ENCODE assay signal across 24 cellular contexts in genomic region chr7:84368122-84368521, GRCh38.
"Had no signal": no experiment of that assay in that cellular context is flagged by ENCODE, and none has a peak within 500 bp of the region (broad histone marks: within the 10 kb centered on the region; RNA-seq: fewer than 3 reads in every experiment).

No MANE protein-coding gene starts in this region.

- H3K27ac Mint-ChIP-seq: activated CD4-positive, alpha-beta memory T cell treated with anti-CD3 and anti-CD28 coated beads for 36 hours; activated CD4-positive, alpha-beta T cell treated with anti-CD3 and anti-CD28 coated beads for 36 hours; activated CD4-positive, alpha-beta T cell treated with anti-CD3 and anti-CD28 coated beads, Interleukin-2, amount 10 ng/mL, durations not matched to agents 24 days and 14 days; activated CD8-positive, alpha-beta memory T cell treated with anti-CD3 and anti-CD28 coated beads, Interleukin-2, amount 10 ng/mL, durations not matched to agents 7 days and 5 days; activated CD8-positive, alpha-beta T cell treated with anti-CD3 and anti-CD28 coated beads, Interleukin-2, amount 10 ng/mL, durations not matched to agents 7 days and 5 days; activated naive CD4-positive, alpha-beta T cell treated with anti-CD3 and anti-CD28 coated beads, Interleukin-2, amount 10 ng/mL, durations not matched to agents 7 days and 5 days; activated naive CD4-positive, alpha-beta T cell treated with anti-CD3 and anti-CD28 coated beads, Interleukin-2, amount 50 U/mL, for 72 hours; activated naive CD8-positive, alpha-beta T cell treated with anti-CD3 and anti-CD28 coated beads, Interleukin-2, amount 10 ng/mL, durations not matched to agents 7 days and 5 days; activated T-cell treated with anti-CD3 and anti-CD28 coated beads, Interleukin-2, amount 50 U/mL, for 72 hours; brain had no signal

- H3K36me3 Mint-ChIP-seq: activated CD4-positive, alpha-beta memory T cell treated with anti-CD3 and anti-CD28 coated beads for 36 hours; activated CD8-positive, alpha-beta memory T cell treated with anti-CD3 and anti-CD28 coated beads, Interleukin-2, amount 10 ng/mL, durations not matched to agents 7 days and 5 days; activated naive CD4-positive, alpha-beta T cell treated with anti-CD3 and anti-CD28 coated beads, Interleukin-2, amount 10 ng/mL, durations not matched to agents 7 days and 5 days; activated naive CD4-positive, alpha-beta T cell treated with anti-CD3 and anti-CD28 coated beads, Interleukin-2, amount 50 U/mL, for 72 hours; activated naive CD8-positive, alpha-beta T cell treated with anti-CD3 and anti-CD28 coated beads, Interleukin-2, amount 10 ng/mL, durations not matched to agents 7 days and 5 days; brain had no signal

- DNase-seq: activated CD4-positive, alpha-beta memory T cell treated with anti-CD3 and anti-CD28 coated beads for 36 hours; activated CD4-positive, alpha-beta T cell treated with anti-CD3 and anti-CD28 coated beads for 36 hours; activated CD4-positive, alpha-beta T cell treated with anti-CD3 and anti-CD28 coated beads, Interleukin-2, amount 10 ng/mL, durations not matched to agents 24 days and 14 days; activated CD4-positive, CD25-positive, alpha-beta regulatory T cell; activated CD4-positive, CD25-positive, alpha-beta regulatory T cell treated with anti-CD3 and anti-CD28 coated beads, Interleukin-2, amount 50 U/mL, for 72 hours; activated CD8-positive, alpha-beta memory T cell treated with anti-CD3 and anti-CD28 coated beads, Interleukin-2, amount 10 ng/mL, durations not matched to agents 7 days and 5 days; activated CD8-positive, alpha-beta memory T cell treated with anti-CD3 and anti-CD28 coated beads, Interleukin-2, amount 50 U/mL, for 4 hours; activated CD8-positive, alpha-beta T cell treated with anti-CD3 and anti-CD28 coated beads, Interleukin-2, amount 10 ng/mL, durations not matched to agents 7 days and 5 days; activated gamma-delta T cell; activated naive CD4-positive, alpha-beta T cell; activated naive CD4-positive, alpha-beta T cell treated with anti-CD3 and anti-CD28 coated beads, Interleukin-2, amount 10 ng/mL, durations not matched to agents 7 days and 5 days; activated naive CD8-positive, alpha-beta T cell treated with anti-CD3 and anti-CD28 coated beads, Interleukin-2, amount 10 ng/mL, durations not matched to agents 7 days and 5 days; activated T-cell treated with anti-CD3 and anti-CD28 coated beads, Interleukin-2, amount 50 U/mL, for 1 hour; activated T-cell treated with anti-CD3 and anti-CD28 coated beads, Interleukin-2, amount 50 U/mL, for 72 hours; central memory CD4-positive, alpha-beta T cell; cerebellar nuclear complex; colonic mucosa; effector CD8-positive, alpha-beta T cell; esophagus squamous epithelium; foreskin melanocyte; heart right ventricle had no signal

- H3K27me3 Mint-ChIP-seq: activated CD4-positive, alpha-beta memory T cell treated with anti-CD3 and anti-CD28 coated beads for 36 hours; activated CD4-positive, alpha-beta T cell treated with anti-CD3 and anti-CD28 coated beads for 36 hours; activated CD4-positive, alpha-beta T cell treated with anti-CD3 and anti-CD28 coated beads, Interleukin-2, amount 10 ng/mL, durations not matched to agents 24 days and 14 days; activated CD8-positive, alpha-beta memory T cell treated with anti-CD3 and anti-CD28 coated beads, Interleukin-2, amount 10 ng/mL, durations not matched to agents 7 days and 5 days; activated naive CD4-positive, alpha-beta T cell treated with anti-CD3 and anti-CD28 coated beads, Interleukin-2, amount 10 ng/mL, durations not matched to agents 7 days and 5 days; activated naive CD8-positive, alpha-beta T cell treated with anti-CD3 and anti-CD28 coated beads, Interleukin-2, amount 10 ng/mL, durations not matched to agents 7 days and 5 days; brain had no signal

- H3K9me3 Mint-ChIP-seq: activated CD4-positive, alpha-beta memory T cell treated with anti-CD3 and anti-CD28 coated beads for 36 hours; activated CD4-positive, alpha-beta T cell treated with anti-CD3 and anti-CD28 coated beads, Interleukin-2, amount 10 ng/mL, durations not matched to agents 24 days and 14 days; activated naive CD4-positive, alpha-beta T cell treated with anti-CD3 and anti-CD28 coated beads, Interleukin-2, amount 10 ng/mL, durations not matched to agents 7 days and 5 days; activated naive CD4-positive, alpha-beta T cell treated with anti-CD3 and anti-CD28 coated beads, Interleukin-2, amount 50 U/mL, for 72 hours; activated naive CD8-positive, alpha-beta T cell treated with anti-CD3 and anti-CD28 coated beads, Interleukin-2, amount 10 ng/mL, durations not matched to agents 7 days and 5 days; activated T-cell treated with anti-CD3 and anti-CD28 coated beads, Interleukin-2, amount 50 U/mL, for 72 hours; brain had no signal

- H3K4me3 Mint-ChIP-seq: activated CD4-positive, alpha-beta memory T cell treated with anti-CD3 and anti-CD28 coated beads for 36 hours; activated CD4-positive, alpha-beta T cell treated with anti-CD3 and anti-CD28 coated beads for 36 hours; activated CD4-positive, alpha-beta T cell treated with anti-CD3 and anti-CD28 coated beads, Interleukin-2, amount 10 ng/mL, durations not matched to agents 24 days and 14 days; activated CD8-positive, alpha-beta memory T cell treated with anti-CD3 and anti-CD28 coated beads, Interleukin-2, amount 10 ng/mL, durations not matched to agents 7 days and 5 days; activated CD8-positive, alpha-beta T cell treated with anti-CD3 and anti-CD28 coated beads, Interleukin-2, amount 10 ng/mL, durations not matched to agents 7 days and 5 days; activated naive CD4-positive, alpha-beta T cell treated with anti-CD3 and anti-CD28 coated beads, Interleukin-2, amount 10 ng/mL, durations not matched to agents 7 days and 5 days; activated naive CD8-positive, alpha-beta T cell treated with anti-CD3 and anti-CD28 coated beads, Interleukin-2, amount 10 ng/mL, durations not matched to agents 7 days and 5 days; activated T-cell treated with anti-CD3 and anti-CD28 coated beads, Interleukin-2, amount 50 U/mL, for 72 hours; brain had no signal

- ATAC-seq: activated CD4-positive, alpha-beta T cell treated with anti-CD3 and anti-CD28 coated beads for 36 hours; activated CD8-positive, alpha-beta memory T cell treated with anti-CD3 and anti-CD28 coated beads, Interleukin-2, amount 10 ng/mL, durations not matched to agents 7 days and 5 days; activated CD8-positive, alpha-beta T cell treated with anti-CD3 and anti-CD28 coated beads, Interleukin-2, amount 10 ng/mL, durations not matched to agents 7 days and 5 days; activated naive CD4-positive, alpha-beta T cell treated with anti-CD3 and anti-CD28 coated beads, Interleukin-2, amount 50 U/mL, for 72 hours; activated T-cell treated with anti-CD3 and anti-CD28 coated beads, Interleukin-2, amount 50 U/mL, for 72 hours; gastroesophageal sphincter; heart right ventricle had no signal

- H3K4me1 Mint-ChIP-seq: activated CD4-positive, alpha-beta T cell treated with anti-CD3 and anti-CD28 coated beads for 36 hours; activated CD4-positive, alpha-beta T cell treated with anti-CD3 and anti-CD28 coated beads, Interleukin-2, amount 10 ng/mL, durations not matched to agents 24 days and 14 days; activated CD8-positive, alpha-beta memory T cell treated with anti-CD3 and anti-CD28 coated beads, Interleukin-2, amount 10 ng/mL, durations not matched to agents 7 days and 5 days; activated naive CD4-positive, alpha-beta T cell treated with anti-CD3 and anti-CD28 coated beads, Interleukin-2, amount 10 ng/mL, durations not matched to agents 7 days and 5 days; activated naive CD8-positive, alpha-beta T cell treated with anti-CD3 and anti-CD28 coated beads, Interleukin-2, amount 10 ng/mL, durations not matched to agents 7 days and 5 days had no signal
